In the genomic region with DNA sequence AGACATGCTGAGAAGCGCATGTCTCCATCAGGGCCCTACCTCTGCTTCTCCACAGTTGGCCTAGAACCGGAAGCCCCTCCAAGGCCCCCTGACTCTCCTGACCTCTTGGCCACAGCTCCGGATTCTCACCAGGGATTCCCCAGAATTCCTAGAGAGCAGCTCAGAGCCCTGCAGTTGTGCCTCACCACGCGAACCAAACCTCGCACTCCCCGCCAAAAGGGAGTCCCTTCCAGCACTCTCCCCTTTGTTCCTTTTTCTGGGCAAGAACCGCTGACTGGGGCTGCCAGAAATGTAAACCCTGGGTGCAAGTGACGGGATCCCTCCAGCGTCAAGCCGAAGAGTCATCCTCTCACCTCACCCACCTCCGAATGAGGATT, we compare ENCODE assay signal across 8 cellular contexts. TPM values are rescaled to one million over a fixed set of nuclear protein-coding genes. Genes with fewer than 3 reads are reported as not detected.
DNase-seq lines count a peak whose midpoint lies in the region; ATAC-seq and TF ChIP-seq lines count a peak whose summit lies in the region.

No MANE protein-coding gene starts in this region.

- DNase-seq in Right ventricle myocardium superior = no peak
- no peak for DNase-seq in cardiac septum (ENCODE audit: low spot score)
- peak; percentile 16 for DNase-seq in cerebellar cortex (ENCODE audit: low spot score)
- DNase-seq in mesothelial cell of epicardium (ENCODE audit: low spot score in 2 of 2, unreplicated experiment in 2 of 2) = no peak
- DNase-seq in vagina (ENCODE audit: extremely low spot score in 2 of 2) = no peak
- DNase-seq in NCI-H2196 (lab: John Stamatoyannopoulos, UW; ENCODE audit: unreplicated experiment) = no peak
- no peak for DNase-seq in NCI-H1417 treated with DMSO at 0.1 percent for 48 hours (lab: John Stamatoyannopoulos, UW)
- no peak for DNase-seq in OCI-M1 (lab: John Stamatoyannopoulos, UW)

- H3K27ac ChIP-seq in vagina = no peak overlapping the region

- peaks cover 11% of the 10 kb centered on the region for H3K4me1 ChIP-seq in vagina

- peak; percentile 12 for ATAC-seq in Right ventricle myocardium superior (ENCODE audit: poor library complexity)

- TF ChIP-seq CTCF in mesothelial cell of epicardium (IDR thresholded peaks at IDR 0.05; ENCODE audit: unreplicated experiment) (no peak), vagina (IDR thresholded peaks at IDR 0.05) (no peak)

- no peaks in the 10 kb centered on the region for H3K36me3 ChIP-seq in vagina

- H3K9me3 ChIP-seq in vagina = no peaks in the 10 kb centered on the region

- H3K27ac Mint-ChIP-seq in mesothelial cell of epicardium = peak overlapping the region; percentile 64

- peaks cover 60% of the 10 kb centered on the region for H3K27me3 Mint-ChIP-seq in mesothelial cell of epicardium (ENCODE audit: low read depth)

- TF ChIP-seq POLR2A in vagina (IDR thresholded peaks at IDR 0.05) = no peak

- H3K4me3 Mint-ChIP-seq in mesothelial cell of epicardium = peak overlapping the region; percentile 77

- peak overlapping the region; percentile 54 to 85 for H3K4me3 ChIP-seq in vagina

- intact Hi-C loops in Right ventricle myocardium superior (cut with DNase I) = no loop called here
- intact Hi-C loops in cardiac septum (cut with DNase I) = loop anchor here (10.0 kb wide), 1 partner anchor 109 kb away; no protein-coding TSS in a partner anchor
- intact Hi-C loops in vagina (cut with DNase I) = no loop called here

- no peaks in the 10 kb centered on the region for H3K36me3 Mint-ChIP-seq in mesothelial cell of epicardium

- peaks cover 28% of the 10 kb centered on the region for H3K4me1 Mint-ChIP-seq in mesothelial cell of epicardium

- no peaks in the 10 kb centered on the region for H3K27me3 ChIP-seq in vagina

- H3K9me3 Mint-ChIP-seq in mesothelial cell of epicardium = no peaks in the 10 kb centered on the region

RNA-seq across cellular contexts. Expression of gene AFF3, which starts 36.7 kb away (rescaled TPM):
- 7.6 TPM for total RNA-seq in Right ventricle myocardium superior
- 6.7 TPM for total RNA-seq in cardiac septum
- 14.4 to 15.6 TPM (median 14.7 TPM) in 3 replicates for total RNA-seq in mesothelial cell of epicardium
- total RNA-seq in vagina = 7.6 TPM
